29 cellular contexts compared by ENCODE assay signal in genomic region chr9:33894316-33894715, GRCh38.
DNase-seq lines count a peak whose midpoint lies in the region; ATAC-seq, FAIRE-seq and TF ChIP-seq lines count a peak whose summit lies in the region.
"Had no signal": no experiment of that assay in that cellular context is flagged by ENCODE, and none has a peak within 500 bp of the region (broad histone marks: within the 10 kb centered on the region; RNA-seq: fewer than 3 reads in every experiment).

No MANE protein-coding gene starts in this region.

- ATAC-seq in activated T-cell treated with anti-CD3 and anti-CD28 coated beads, Interleukin-2, amount 50 U/mL, for 4 hours = no peak
- no peak for ATAC-seq in K562
- no peak for ATAC-seq in effector memory CD8-positive, alpha-beta T cell (replicated peaks)
- no peak for ATAC-seq in GM21526 (IDR thresholded peaks at IDR 0.05; ENCODE audit: low FRiP score, unreplicated experiment)
- ATAC-seq: A549, GM12878 had no signal

- no peaks in the 10 kb centered on the region for H3K27me3 Mint-ChIP-seq in activated T-cell treated with anti-CD3 and anti-CD28 coated beads, Interleukin-2, amount 50 U/mL, for 24 hours
- H3K27me3 Mint-ChIP-seq in activated T-cell treated with anti-CD3 and anti-CD28 coated beads, Interleukin-2, amount 50 U/mL, for 4 hours (ENCODE audit: low read depth) = no peaks in the 10 kb centered on the region
- no peaks in the 10 kb centered on the region for H3K27me3 Mint-ChIP-seq in effector memory CD8-positive, alpha-beta T cell
- H3K27me3 Mint-ChIP-seq: CD4-positive, alpha-beta memory T cell; CD4-positive, CD25-positive, alpha-beta regulatory T cell; CD8-positive, alpha-beta memory T cell had no signal

- H3K4me1 Mint-ChIP-seq in activated T-cell treated with anti-CD3 and anti-CD28 coated beads, Interleukin-2, amount 50 U/mL, for 24 hours (ENCODE audit: low read depth) = peaks cover 10% of the 10 kb centered on the region
- H3K4me1 Mint-ChIP-seq in activated T-cell treated with anti-CD3 and anti-CD28 coated beads, Interleukin-2, amount 50 U/mL, for 4 hours (ENCODE audit: low read depth) = peaks cover 12% of the 10 kb centered on the region
- H3K4me1 Mint-ChIP-seq in effector memory CD8-positive, alpha-beta T cell (ENCODE audit: low read depth in 2 of 2) = peaks cover 6 to 20% of the 10 kb centered on the region in 2 donors

- peaks cover 12% of the 10 kb centered on the region for H3K79me2 ChIP-seq in K562 (ENCODE audit: control insufficient read depth, insufficient read depth, low read length)

- no peak for FAIRE-seq in K562 (lab: Jason Lieb, UNC)
- FAIRE-seq: A549, GM12878, GM12892, GM18507, GM19239 had no signal

- H2AFZ ChIP-seq in K562 (ENCODE audit: low read depth, low read length) = no peak overlapping the region

- no peak overlapping the region for H3K4me2 ChIP-seq in K562 (ENCODE audit: insufficient read depth, low read length)
- H3K4me2 ChIP-seq: A549, BLaER1 had no signal

- TF ChIP-seq CTCF in HEK293 (tag by site-specific recombination; IDR thresholded peaks at IDR 0.05) (no peak), K562 (IDR thresholded peaks at IDR 0.05 in 2 of 3, conservative IDR thresholded peaks at IDR 0.05 in 1 of 3; ENCODE audit: insufficient read depth in 2 of 3, low read depth in 1 of 3, low read length in 3 of 3) (no peak)

- CTCF ChIA-PET in HEK293 (lab: Yijun Ruan, JAX) = interaction anchor here (0.7 to 1.8 kb wide), 3 partner anchors 10 to 31 kb away, joined by 3 to 4 read pairs (median 4); no protein-coding TSS in a partner anchor
- CTCF ChIA-PET in K562 (lab: Yijun Ruan, JAX; ENCODE audit: low intra/inter-chr PET ratio) = no interaction called here

- no peaks in the 10 kb centered on the region for H3K9me3 ChIP-seq in HEK293 (ENCODE audit: control insufficient read depth, insufficient read depth, low read depth, low read length)
- H3K9me3 ChIP-seq in K562 (replicated peaks; ENCODE audit: control insufficient read depth, insufficient read depth, low read depth, low read length) = no peaks in the 10 kb centered on the region
- H3K9me3 ChIP-seq: A549, BE2C, BLaER1 had no signal

- no peak overlapping the region for H3K4me3 ChIP-seq in HEK293 (ENCODE audit: low read depth, low read length)
- H3K4me3 ChIP-seq in K562 = no peak overlapping the region
- H3K4me3 ChIP-seq: A549, BLaER1, GM12878 had no signal

- POLR2A ChIA-PET in HEK293 (lab: Yijun Ruan, JAX) (no interaction called here), K562 (lab: Yijun Ruan, JAX) (interaction anchor here (0.5 to 1.1 kb wide), 2 partner anchors 13 to 642 kb away, joined by 3 to 4 read pairs; no protein-coding TSS in a partner anchor)

- H3K36me3 Mint-ChIP-seq in activated T-cell treated with anti-CD3 and anti-CD28 coated beads, Interleukin-2, amount 50 U/mL, for 24 hours (ENCODE audit: low read depth) = peaks cover 45% of the 10 kb centered on the region
- H3K36me3 Mint-ChIP-seq in activated T-cell treated with anti-CD3 and anti-CD28 coated beads, Interleukin-2, amount 50 U/mL, for 4 hours (ENCODE audit: insufficient read depth) = peaks cover 12% of the 10 kb centered on the region
- peaks cover 18% of the 10 kb centered on the region for H3K36me3 Mint-ChIP-seq in effector memory CD8-positive, alpha-beta T cell (ENCODE audit: insufficient read depth)

- H3K27me3 ChIP-seq in K562 (ENCODE audit: control insufficient read depth in 2 of 2, insufficient read depth in 2 of 2, low read length in 2 of 2) = no peaks in the 10 kb centered on the region
- H3K27me3 ChIP-seq: BE2C, BLaER1 had no signal

- H3K9me3 Mint-ChIP-seq in activated T-cell treated with anti-CD3 and anti-CD28 coated beads, Interleukin-2, amount 50 U/mL, for 24 hours = no peaks in the 10 kb centered on the region
- no peaks in the 10 kb centered on the region for H3K9me3 Mint-ChIP-seq in activated T-cell treated with anti-CD3 and anti-CD28 coated beads, Interleukin-2, amount 50 U/mL, for 4 hours
- no peaks in the 10 kb centered on the region for H3K9me3 Mint-ChIP-seq in effector memory CD8-positive, alpha-beta T cell
- H3K9me3 Mint-ChIP-seq: CD14-positive monocyte; CD4-positive, alpha-beta memory T cell; CD4-positive, CD25-positive, alpha-beta regulatory T cell; CD8-positive, alpha-beta memory T cell had no signal

- no peak overlapping the region for H3K9ac ChIP-seq in K562 (ENCODE audit: insufficient read depth in 1 of 2, low read depth in 2 of 2, low read length in 2 of 2)
- H3K9ac ChIP-seq: BLaER1 had no signal

- H4K20me1 ChIP-seq in K562 (replicated peaks; ENCODE audit: control insufficient read depth, insufficient read depth, low read length) = no peaks in the 10 kb centered on the region

- no peak overlapping the region for H3K4me3 Mint-ChIP-seq in activated T-cell treated with anti-CD3 and anti-CD28 coated beads, Interleukin-2, amount 50 U/mL, for 24 hours
- no peak overlapping the region for H3K4me3 Mint-ChIP-seq in activated T-cell treated with anti-CD3 and anti-CD28 coated beads, Interleukin-2, amount 50 U/mL, for 4 hours
- no peak overlapping the region for H3K4me3 Mint-ChIP-seq in effector memory CD8-positive, alpha-beta T cell
- H3K4me3 Mint-ChIP-seq: CD14-positive monocyte; CD4-positive, alpha-beta memory T cell; CD4-positive, CD25-positive, alpha-beta regulatory T cell; CD8-positive, alpha-beta memory T cell had no signal

- H3K36me3 ChIP-seq in HEK293 (ENCODE audit: control insufficient read depth in 2 of 2, insufficient read depth in 1 of 2, low read length in 2 of 2) (peaks cover 0 to 13% of the 10 kb centered on the region in 2 experiments; a peak in 2 of 3 replicates), K562 (ENCODE audit: control insufficient read depth, insufficient read depth, low read length) (peaks cover 5% of the 10 kb centered on the region; the same call in 1 of the 3 replicates)

- H3K27ac Mint-ChIP-seq in activated T-cell treated with anti-CD3 and anti-CD28 coated beads, Interleukin-2, amount 50 U/mL, for 24 hours = peak overlapping the region; percentile 71
- peak overlapping the region; percentile 29 to 32 for H3K27ac Mint-ChIP-seq in effector memory CD8-positive, alpha-beta T cell
- H3K27ac Mint-ChIP-seq: CD14-positive monocyte; CD4-positive, CD25-positive, alpha-beta regulatory T cell had no signal

- H3K4me1 ChIP-seq in HEK293 (ENCODE audit: control insufficient read depth, insufficient read depth, low read length) (no peaks in the 10 kb centered on the region), K562 (replicated peaks in 1 of 2; ENCODE audit: control insufficient read depth in 2 of 2, insufficient read depth in 2 of 2, low read length in 2 of 2) (no peaks in the 10 kb centered on the region)
- H3K4me1 ChIP-seq: A549, BE2C, BLaER1 had no signal

- no peak for DNase-seq in activated T-cell treated with anti-CD3 and anti-CD28 coated beads, Interleukin-2, amount 50 U/mL, for 24 hours
- DNase-seq in activated T-cell treated with anti-CD3 and anti-CD28 coated beads, Interleukin-2, amount 50 U/mL, for 4 hours = no peak
- DNase-seq in K562 (ENCODE audit: extremely low read depth in 1 of 4, low spot score in 3 of 4) = no peak
- DNase-seq in effector memory CD8-positive, alpha-beta T cell = no peak
- no peak for DNase-seq in NCI-H526 treated with DMSO at 0.1 percent for 48 hours (lab: John Stamatoyannopoulos, UW)
- DNase-seq: ACHN; BE2C; C1 segment of cervical spinal cord; CD4-positive, alpha-beta memory T cell; CD4-positive, CD25-positive, alpha-beta regulatory T cell; CD8-positive, alpha-beta memory T cell; COR-L47; DMS 273 treated with DMSO at 0.1 percent for 48 hours; DMS153; DMS53; DMS79; DND-41; EL; GDM1 had no signal

- no peak for TF ChIP-seq EP300 in K562 (IDR thresholded peaks at IDR 0.05; ENCODE audit: low read length)

- H3K9me1 ChIP-seq in K562 (ENCODE audit: control insufficient read depth, insufficient read depth, low read length) = no peaks in the 10 kb centered on the region

- no TSS peak for BruUV-seq in K562 (replicated peaks; lab: Mats Ljungman, UMichigan)

- intact Hi-C loops in K562 (cut with micrococcal nuclease) = no loop called here

- in situ Hi-C loops in K562 (cut with MboI) = no loop called here

- H3K27ac ChIP-seq in HEK293 (ENCODE audit: extremely low read depth, low read depth, low read length) (no peak overlapping the region), K562 (ENCODE audit: extremely low read depth, low read depth, low read length) (no peak overlapping the region)
- H3K27ac ChIP-seq: 22Rv1, A549, BLaER1 had no signal

- TF ChIP-seq POLR2A in K562 (conservative IDR thresholded peaks at IDR 0.05) = no peak

- TF ChIP-seq RAD21 in K562 (CRISPR knock-in tag; conservative IDR thresholded peaks at IDR 0.05 in 1 of 2, IDR thresholded peaks at IDR 0.05 in 1 of 2) = no peak

TF ChIP-seq in HEK293, 187 proteins besides CTCF, POLR2A, EP300 and RAD21:
- TF ChIP-seq ZNF121 (tag by site-specific recombination; IDR thresholded peaks at IDR 0.05) (peak; percentile 54; the same call in 1 of the 2 replicates), ZNF548 (tag by site-specific recombination; IDR thresholded peaks at IDR 0.05) (no peak), HOXA7 (CRISPR knock-in tag; IDR thresholded peaks at IDR 0.05; ENCODE audit: borderline replicate concordance) (no peak)
TF ChIP-seq in HEK293: peak in this region for 1.

TF ChIP-seq in K562, 482 proteins besides CTCF, POLR2A, EP300 and RAD21 (continues in another document):
- TF ChIP-seq POLR2G (IDR thresholded peaks at IDR 0.05; ENCODE audit: low read depth, low read length) (no peak), ZFPM2 (CRISPR knock-in tag; IDR thresholded peaks at IDR 0.05) (no peak), ZNF121 (CRISPR knock-in tag; conservative IDR thresholded peaks at IDR 0.05) (peak; percentile 76), CCAR2 (IDR thresholded peaks at IDR 0.05; ENCODE audit: low read depth, low read length) (no peak), ASH1L (IDR thresholded peaks at IDR 0.05; ENCODE audit: borderline replicate concordance, low read depth, partially characterized antibody) (no peak)
- TF ChIP-seq, protein P1, sequence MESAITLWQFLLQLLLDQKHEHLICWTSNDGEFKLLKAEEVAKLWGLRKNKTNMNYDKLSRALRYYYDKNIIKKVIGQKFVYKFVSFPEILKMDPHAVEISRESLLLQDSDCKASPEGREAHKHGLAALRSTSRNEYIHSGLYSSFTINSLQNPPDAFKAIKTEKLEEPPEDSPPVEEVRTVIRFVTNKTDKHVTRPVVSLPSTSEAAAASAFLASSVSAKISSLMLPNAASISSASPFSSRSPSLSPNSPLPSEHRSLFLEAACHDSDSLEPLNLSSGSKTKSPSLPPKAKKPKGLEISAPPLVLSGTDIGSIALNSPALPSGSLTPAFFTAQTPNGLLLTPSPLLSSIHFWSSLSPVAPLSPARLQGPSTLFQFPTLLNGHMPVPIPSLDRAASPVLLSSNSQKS (CRISPR knock-in tag; IDR thresholded peaks at IDR 0.05) = no peak
